In the genomic region with DNA sequence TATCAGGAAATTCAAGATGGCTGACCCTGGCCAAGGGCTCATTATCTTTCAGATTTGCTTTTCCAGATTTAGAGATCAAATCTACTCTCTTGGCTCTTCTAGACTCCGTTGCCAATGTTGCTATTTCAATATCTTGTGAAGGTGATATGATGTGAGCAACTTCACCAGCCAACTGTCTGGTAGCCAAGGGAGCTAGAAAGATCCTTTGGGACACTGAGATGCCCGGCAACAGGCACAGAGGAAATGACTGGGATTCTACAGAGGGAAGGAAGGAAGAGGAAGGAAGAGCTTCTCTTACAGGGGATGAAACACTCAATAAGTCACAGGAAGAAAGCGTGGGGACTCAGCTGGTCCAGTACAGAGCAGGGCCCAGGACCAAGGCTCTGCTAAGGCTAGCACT, we compare ENCODE assay signal across 26 cellular contexts.
"Had no signal": no experiment of that assay in that cellular context is flagged by ENCODE, and none has a peak within 500 bp of the region (broad histone marks: within the 10 kb centered on the region; RNA-seq: fewer than 3 reads in every experiment).

No MANE protein-coding gene starts in this region.

- ATAC-seq: naive thymus-derived CD4-positive, alpha-beta T cell; natural killer cell; pancreas; right cardiac atrium; stimulated activated effector memory CD8-positive, alpha-beta T cell treated with anti-CD3 and anti-CD28 coated beads, Interleukin-12 subunit alpha, Interleukin-12 subunit beta, amount 100 ng/mL, for 72 hours; stimulated activated naive B cell treated with anti-CD40 and anti-IgM and Interleukin-4, amounts not matched to agents 10 μg/mL and 1 μg/mL and 100 μg/mL, for 72 hours had no signal

- H3K36me3 ChIP-seq: neutrophil, pancreas, prostate gland, stomach, thoracic aorta, thyroid gland, tibial nerve, upper lobe of left lung, vagina had no signal

- H3K27me3 Mint-ChIP-seq: naive thymus-derived CD4-positive, alpha-beta T cell; stimulated activated naive CD8-positive, alpha-beta T cell treated with anti-CD3 and anti-CD28 coated beads, Interleukin-15, Interleukin-2, amounts not matched to agents 100 ng/mL and 50 ng/mL, for 24 hours had no signal

- H3K4me1 Mint-ChIP-seq: naive thymus-derived CD4-positive, alpha-beta T cell; natural killer cell; stimulated activated effector memory CD8-positive, alpha-beta T cell treated with anti-CD3 and anti-CD28 coated beads, Interleukin-12 subunit alpha, Interleukin-12 subunit beta, amount 100 ng/mL, for 72 hours; stimulated activated naive B cell treated with anti-CD40 and anti-IgM and Interleukin-4, amounts not matched to agents 10 μg/mL and 1 μg/mL and 100 μg/mL, for 72 hours had no signal

- FAIRE-seq: urothelium cell line had no signal

- H3K27me3 ChIP-seq: neutrophil, pancreas, stomach, thyroid gland, upper lobe of left lung, vagina had no signal

- H3K27ac ChIP-seq: neutrophil, pancreas, prostate gland, stomach, thoracic aorta, thyroid gland, tibial nerve, upper lobe of left lung, vagina had no signal

- H3K9me3 ChIP-seq: neutrophil, pancreas, prostate gland, stomach, thoracic aorta, thyroid gland, tibial nerve, upper lobe of left lung, vagina had no signal

- H3K9me3 Mint-ChIP-seq: naive thymus-derived CD4-positive, alpha-beta T cell; natural killer cell; nephron; neural crest cell; stimulated activated effector memory CD8-positive, alpha-beta T cell treated with anti-CD3 and anti-CD28 coated beads, Interleukin-12 subunit alpha, Interleukin-12 subunit beta, amount 100 ng/mL, for 72 hours; stimulated activated naive B cell treated with anti-CD40 and anti-IgM and Interleukin-4, amounts not matched to agents 10 μg/mL and 1 μg/mL and 100 μg/mL, for 72 hours; stimulated activated naive CD8-positive, alpha-beta T cell treated with anti-CD3 and anti-CD28 coated beads, Interleukin-15, Interleukin-2, amounts not matched to agents 100 ng/mL and 50 ng/mL, for 24 hours had no signal

- H3K27ac Mint-ChIP-seq: naive thymus-derived CD4-positive, alpha-beta T cell; natural killer cell; stimulated activated effector memory CD8-positive, alpha-beta T cell treated with anti-CD3 and anti-CD28 coated beads, Interleukin-12 subunit alpha, Interleukin-12 subunit beta, amount 100 ng/mL, for 72 hours; stimulated activated naive B cell treated with anti-CD40 and anti-IgM and Interleukin-4, amounts not matched to agents 10 μg/mL and 1 μg/mL and 100 μg/mL, for 72 hours; stimulated activated naive CD8-positive, alpha-beta T cell treated with anti-CD3 and anti-CD28 coated beads, Interleukin-15, Interleukin-2, amounts not matched to agents 100 ng/mL and 50 ng/mL, for 24 hours had no signal

- H3K4me3 ChIP-seq: pancreas, prostate gland, stomach, thoracic aorta, thyroid gland, tibial nerve, upper lobe of left lung, vagina had no signal

- H3K4me3 Mint-ChIP-seq: naive thymus-derived CD4-positive, alpha-beta T cell; natural killer cell; nephron; neural crest cell; stimulated activated effector memory CD8-positive, alpha-beta T cell treated with anti-CD3 and anti-CD28 coated beads, Interleukin-12 subunit alpha, Interleukin-12 subunit beta, amount 100 ng/mL, for 72 hours; stimulated activated naive B cell treated with anti-CD40 and anti-IgM and Interleukin-4, amounts not matched to agents 10 μg/mL and 1 μg/mL and 100 μg/mL, for 72 hours; stimulated activated naive CD8-positive, alpha-beta T cell treated with anti-CD3 and anti-CD28 coated beads, Interleukin-15, Interleukin-2, amounts not matched to agents 100 ng/mL and 50 ng/mL, for 24 hours had no signal

- H3K4me1 ChIP-seq: pancreas, prostate gland, stomach, thyroid gland, tibial nerve, upper lobe of left lung, vagina had no signal

- H3K36me3 Mint-ChIP-seq: natural killer cell; stimulated activated effector memory CD8-positive, alpha-beta T cell treated with anti-CD3 and anti-CD28 coated beads, Interleukin-12 subunit alpha, Interleukin-12 subunit beta, amount 100 ng/mL, for 72 hours; stimulated activated naive B cell treated with anti-CD40 and anti-IgM and Interleukin-4, amounts not matched to agents 10 μg/mL and 1 μg/mL and 100 μg/mL, for 72 hours had no signal

- DNase-seq: naive thymus-derived CD4-positive, alpha-beta T cell; natural killer cell; nucleus accumbens; pancreas; right cardiac atrium; small intestine; stimulated activated CD4-positive, alpha-beta T cell treated with anti-CD3 and anti-CD28 coated beads, Interleukin-15, amount 100 ng/mL, for 24 hours; stimulated activated CD4-positive, alpha-beta T cell treated with anti-CD3 and anti-CD28 coated beads, Interleukin-2, amount 100 ng/mL, for 24 hours; stimulated activated CD4-positive, alpha-beta T cell treated with anti-CD3 and anti-CD28 coated beads, Interleukin-2, amount 100 ng/mL, for 48 hours; stimulated activated CD4-positive, alpha-beta T cell treated with anti-CD3 and anti-CD28 coated beads, Interleukin-4, amount 100 ng/mL, for 24 hours; stimulated activated naive B cell treated with anti-CD40 and anti-IgM and Interleukin-4, amounts not matched to agents 10 μg/mL and 1 μg/mL and 100 μg/mL, for 72 hours; stimulated activated naive CD4-positive, alpha-beta T cell treated with Interleukin-2 at 50 U/mL for 16 hours; stomach; thyroid gland; trophoblast cell; upper lobe of left lung had no signal
